In genomic region chr5:135821802-135822201, GRCh38 we compare ENCODE assay signal across 27 cellular contexts. TPM values are rescaled to one million over a fixed set of nuclear protein-coding genes. Genes with fewer than 3 reads are reported as not detected.
DNase-seq lines count a peak whose midpoint lies in the region; ATAC-seq lines count a peak whose summit lies in the region.
"Had no signal": no experiment of that assay in that cellular context is flagged by ENCODE, and none has a peak within 500 bp of the region (broad histone marks: within the 10 kb centered on the region; RNA-seq: fewer than 3 reads in every experiment).

No MANE protein-coding gene starts in this region.

- no peak for ATAC-seq in GM19395 (IDR thresholded peaks at IDR 0.05; ENCODE audit: unreplicated experiment)
- no peak for ATAC-seq in GM18873 (IDR thresholded peaks at IDR 0.05; ENCODE audit: low FRiP score, unreplicated experiment)
- ATAC-seq in HG02840 (IDR thresholded peaks at IDR 0.05; ENCODE audit: low FRiP score, unreplicated experiment) = no peak
- ATAC-seq: lower lobe of right lung, natural killer cell had no signal

- H3K27me3 ChIP-seq in HUES48 (ENCODE audit: control insufficient read depth, insufficient read depth, low read length) (no peaks in the 10 kb centered on the region), SJCRH30 (no peaks in the 10 kb centered on the region)

- H3K27ac ChIP-seq in HUES48 (ENCODE audit: low read depth, low read length) (peak overlapping the region; percentile 64), SJCRH30 (peak overlapping the region; percentile 7; the same call in 1 of the 2 replicates)
- H3K27ac ChIP-seq: hepatocyte, lower lobe of right lung, SJSA1, transverse colon, WERI-Rb-1 had no signal

- H3K9ac ChIP-seq in HUES48 (ENCODE audit: low read depth, low read length) = 0 out of 2 replicates have a peak overlapping the region, but pooled peaks have one; percentile 9

- H3K36me3 ChIP-seq in HUES48 (ENCODE audit: control insufficient read depth, insufficient read depth, low read length) (no peaks in the 10 kb centered on the region), SJCRH30 (no peaks in the 10 kb centered on the region)
- H3K36me3 ChIP-seq: HAP-1, lower lobe of right lung, SJSA1, transverse colon, WERI-Rb-1 had no signal

- peaks cover 16% of the 10 kb centered on the region for H3K4me1 ChIP-seq in HUES48 (ENCODE audit: control insufficient read depth, insufficient read depth, low read length)
- peaks cover 15% of the 10 kb centered on the region for H3K4me1 ChIP-seq in SJCRH30
- H3K4me1 ChIP-seq: HAP-1, lower lobe of right lung, SJSA1, transverse colon had no signal

- DNase-seq in activated effector memory CD4-positive, alpha-beta T cell treated with anti-CD3 and anti-CD28 coated beads, Interleukin-2, amount 50 U/mL, for 16 hours = peak; percentile 56
- no peak for DNase-seq in activated effector memory CD4-positive, alpha-beta T cell treated with Interleukin-2 at 50 U/mL for 16 hours
- peak; percentile 56 to 71 for DNase-seq in SJCRH30
- peak; percentile 44 for DNase-seq in posterior vena cava (ENCODE audit: low spot score)
- DNase-seq: activated CD4-positive, alpha-beta T cell treated with anti-CD3 and anti-CD28 coated beads for 48 hours; activated CD8-positive, alpha-beta memory T cell treated with anti-CD3 and anti-CD28 coated beads for 24 hours; activated naive CD8-positive, alpha-beta T cell treated with anti-CD3 and anti-CD28 coated beads for 36 hours; activated T-cell treated with anti-CD3 and anti-CD28 coated beads for 4 hours; lower lobe of right lung; natural killer cell; NCI-H446; T1000; transverse colon; WERI-Rb-1 had no signal

- intact Hi-C loops in posterior vena cava (cut with DNase I) = no loop called here

- H3K4me3 ChIP-seq in HUES48 (ENCODE audit: low read depth, low read length) = no peak overlapping the region
- H3K4me3 ChIP-seq in SJCRH30 = no peak overlapping the region
- H3K4me3 ChIP-seq: HAP-1, hepatocyte, lower lobe of right lung, SJSA1, skin epidermis, transverse colon had no signal

- H3K9me3 ChIP-seq in HUES48 (ENCODE audit: control insufficient read depth, insufficient read depth, low read length) = no peaks in the 10 kb centered on the region
- no peaks in the 10 kb centered on the region for H3K9me3 ChIP-seq in SJCRH30 (replicated peaks)
- H3K9me3 ChIP-seq: HAP-1, lower lobe of right lung, SJSA1, transverse colon had no signal

RNA-seq across cellular contexts. Expression of gene SLC25A48, which starts 12.7 kb away (rescaled TPM):
- total RNA-seq in SJCRH30 (2014; rRNA removed; shearing (Covaris generic)) = not detected in 2 replicates
- total RNA-seq in posterior vena cava = under 1 TPM; 0.10 to 0.19 TPM
- total RNA-seq: activated naive CD8-positive, alpha-beta T cell treated with anti-CD3 and anti-CD28 coated beads for 36 hours; B cell; bronchial epithelial cell; natural killer cell; osteocyte; renal cortical epithelial cell; RPMI7951; SJSA1 had no signal
